ENCODE assay signal across 34 cellular contexts in genomic region chr1:30027247-30027646, GRCh38.
"Had no signal": no experiment of that assay in that cellular context is flagged by ENCODE, and none has a peak within 500 bp of the region (broad histone marks: within the 10 kb centered on the region; RNA-seq: fewer than 3 reads in every experiment).

No MANE protein-coding gene starts in this region.

- H3K4me1 ChIP-seq: adrenal gland, ascending aorta, body of pancreas, breast epithelium had no signal

- ATAC-seq: activated naive CD4-positive, alpha-beta T cell treated with anti-CD3 and anti-CD28 coated beads, Interleukin-2, amount 50 U/mL, for 72 hours; activated naive CD8-positive, alpha-beta T cell treated with anti-CD3 and anti-CD28 coated beads, Interleukin-2, amount 50 U/mL, for 24 hours; activated T-cell treated with anti-CD3 and anti-CD28 coated beads, Interleukin-2, amount 50 U/mL, for 4 hours; activated T-cell treated with anti-CD3 and anti-CD28 coated beads, Interleukin-2, amount 50 U/mL, for 72 hours; activated T-helper 17 cell treated with anti-CD3 and anti-CD28 coated beads, Interleukin-2, amount 50 U/mL, for 72 hours; body of pancreas had no signal

- H3K36me3 ChIP-seq: adrenal gland, ascending aorta, brain microvascular endothelial cell, breast epithelium, cardiac muscle cell had no signal

- DNase-seq: activated effector memory CD4-positive, alpha-beta T cell treated with anti-CD3 and anti-CD28 coated beads, Interleukin-2, amount 50 U/mL, for 16 hours; activated effector memory CD4-positive, alpha-beta T cell treated with Interleukin-2 at 50 U/mL for 16 hours; activated gamma-delta T cell; activated gamma-delta T cell treated with Interleukin-2 at 50 U/mL for 16 hours; activated naive CD4-positive, alpha-beta T cell; activated naive CD4-positive, alpha-beta T cell treated with anti-CD3 and anti-CD28 coated beads for 36 hours; activated naive CD4-positive, alpha-beta T cell treated with anti-CD3 and anti-CD28 coated beads, Interleukin-2, amount 10 ng/mL, durations not matched to agents 7 days and 5 days; activated naive CD4-positive, alpha-beta T cell treated with anti-CD3 and anti-CD28 coated beads, Interleukin-2, amount 50 U/mL, for 16 hours; activated naive CD4-positive, alpha-beta T cell treated with Interleukin-2 at 50 U/mL for 16 hours; activated naive CD8-positive, alpha-beta T cell treated with anti-CD3 and anti-CD28 coated beads for 36 hours; activated naive CD8-positive, alpha-beta T cell treated with anti-CD3 and anti-CD28 coated beads, Interleukin-2, amount 10 ng/mL, durations not matched to agents 7 days and 5 days; activated naive CD8-positive, alpha-beta T cell treated with anti-CD3 and anti-CD28 coated beads, Interleukin-2, amount 50 U/mL, for 24 hours; activated T-cell treated with anti-CD3 and anti-CD28 coated beads, Interleukin-2, amount 50 U/mL, for 1 hour; activated T-cell treated with anti-CD3 and anti-CD28 coated beads, Interleukin-2, amount 50 U/mL, for 24 hours; activated T-cell treated with anti-CD3 and anti-CD28 coated beads, Interleukin-2, amount 50 U/mL, for 4 hours; activated T-cell treated with anti-CD3 and anti-CD28 coated beads, Interleukin-2, amount 50 U/mL, for 48 hours; activated T-cell treated with anti-CD3 and anti-CD28 coated beads, Interleukin-2, amount 50 U/mL, for 72 hours; adrenal gland; amniotic stem cell; amygdala; anterior cingulate cortex; aorta; body of pancreas; brain microvascular endothelial cell; caudate nucleus; central memory CD4-positive, alpha-beta T cell; cerebellar nuclear complex had no signal

- H3K9me3 ChIP-seq: adrenal gland, ascending aorta had no signal

- H3K27ac ChIP-seq: adrenal gland, ascending aorta, body of pancreas, brain microvascular endothelial cell, breast epithelium, cardiac muscle cell had no signal

- FAIRE-seq: astrocyte, bronchial epithelial cell had no signal

- H3K4me3 ChIP-seq: adrenal gland, ascending aorta, body of pancreas, breast epithelium, cardiac muscle cell had no signal

- H3K27me3 ChIP-seq: adrenal gland, ascending aorta, body of pancreas, brain microvascular endothelial cell, cardiac muscle cell had no signal
